In the genomic region with DNA sequence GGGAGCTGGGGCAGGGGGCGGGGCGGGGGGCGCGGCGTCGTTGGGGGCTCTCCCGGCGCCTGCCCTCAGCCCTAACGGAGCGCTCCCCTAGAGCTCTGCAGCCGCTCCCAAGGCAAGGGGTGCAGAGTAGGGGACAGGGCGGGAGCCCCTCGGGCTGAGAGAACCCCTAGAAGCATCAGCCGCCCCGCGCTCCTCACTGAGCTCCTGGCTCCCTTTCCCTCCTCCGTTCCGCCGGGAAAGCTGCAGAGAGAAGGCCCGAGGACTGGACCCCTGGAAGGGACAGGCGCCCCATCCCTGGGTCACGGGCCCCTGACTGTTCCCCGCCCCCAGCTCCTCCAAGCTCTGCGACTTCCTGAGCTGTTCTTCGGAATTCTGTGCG, we compare ENCODE assay signal across 1 cellular context.
TF ChIP-seq lines count a peak whose summit lies in the region.

No MANE protein-coding gene starts in this region.

TF ChIP-seq in endothelial cell of umbilical vein, 7 proteins besides CTCF, POLR2A, EP300 and RAD21:
- TF ChIP-seq FOS (IDR thresholded peaks at IDR 0.05; ENCODE audit: borderline replicate concordance, insufficient read depth, low read length) (no peak), EZH2 (IDR thresholded peaks at IDR 0.05; ENCODE audit: borderline replicate concordance, low read depth, low read length, severe bottlenecking) (peak; percentile 77)
